ENCODE assay signal across 8 cellular contexts in the genomic region with DNA sequence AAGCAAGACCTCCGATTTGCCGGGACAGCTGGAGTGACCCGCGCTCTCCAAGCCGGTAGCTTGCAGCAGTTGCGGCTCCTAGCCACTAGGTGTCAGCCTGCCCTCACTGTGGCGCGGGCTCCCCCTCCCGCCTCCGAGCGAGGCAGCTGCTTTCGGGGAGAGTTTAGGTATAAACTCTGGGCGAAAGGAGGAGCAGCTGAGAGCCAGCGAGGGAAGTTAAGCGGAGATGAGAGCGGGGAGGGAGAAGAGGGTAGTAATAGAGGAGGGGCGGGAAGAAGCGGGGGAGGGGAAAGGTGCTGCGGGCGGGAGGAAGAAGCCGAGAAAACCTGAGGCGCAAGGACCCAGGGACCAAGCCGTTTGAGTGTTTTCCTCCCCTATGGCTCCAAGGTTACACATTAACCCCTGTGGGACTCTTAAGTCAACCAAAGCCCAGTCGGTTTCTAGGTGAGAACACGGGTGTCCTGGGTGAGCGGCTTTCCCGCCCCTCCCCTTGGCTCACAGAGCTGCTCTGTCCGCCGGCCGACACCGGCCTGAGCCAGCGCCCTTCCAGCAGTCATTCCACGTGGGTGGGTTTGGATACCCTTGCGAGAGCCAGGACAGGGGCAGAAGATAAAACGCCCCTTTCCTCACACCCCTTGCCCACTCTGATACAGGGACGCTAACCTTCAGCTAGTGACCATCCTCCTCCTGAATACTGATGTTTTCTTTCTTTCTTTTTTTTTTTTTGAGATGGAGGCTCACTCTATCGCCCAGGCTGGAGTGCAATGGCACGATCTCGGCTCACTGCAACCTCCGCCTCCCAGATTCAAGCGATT. TPM values are rescaled to one million over a fixed set of nuclear protein-coding genes. Genes with fewer than 3 reads are reported as not detected.
DNase-seq lines count a peak whose midpoint lies in the region; TF ChIP-seq lines count a peak whose summit lies in the region.

No MANE protein-coding gene starts in this region.

- H3K4me3 ChIP-seq in fibroblast of villous mesenchyme (ENCODE audit: low read depth, low read length) (peak overlapping the region; percentile 79), neural progenitor cell (peak overlapping the region; percentile 69)

- no peaks in the 10 kb centered on the region for H3K36me3 ChIP-seq in neural progenitor cell

- peak overlapping the region; percentile 85 for H3K4me2 ChIP-seq in neural progenitor cell

- no peak overlapping the region for H3K27ac Mint-ChIP-seq in neural progenitor cell

- H3K4me3 Mint-ChIP-seq in neural progenitor cell: peak overlapping the region; percentile 96

- no peak overlapping the region for H3K9ac ChIP-seq in neural progenitor cell

- H3K27me3 ChIP-seq in neural progenitor cell: no peaks in the 10 kb centered on the region

- H2AFZ ChIP-seq in neural progenitor cell (replicated peaks): peak overlapping the region; percentile 28

- no peaks in the 10 kb centered on the region for H3K9me3 ChIP-seq in neural progenitor cell (ENCODE audit: low read depth)

- no peaks in the 10 kb centered on the region for H3K27me3 Mint-ChIP-seq in neural progenitor cell (ENCODE audit: insufficient read depth, low read depth)

- DNase-seq in ELF-1 (ENCODE audit: low read depth, low spot score) (peak; percentile 99), H4 (ENCODE audit: low spot score) (peak; percentile 95), M059J (ENCODE audit: low read depth) (peak; percentile 95), SHP77 treated with DMSO at 0.1 percent for 48 hours (lab: John Stamatoyannopoulos, UW) (peak; percentile 81), activated gamma-delta T cell treated with Interleukin-2 at 50 U/mL for 16 hours (peak; percentile 88), fibroblast of villous mesenchyme (ENCODE audit: low read depth) (peak; percentile 95), neural progenitor cell (ENCODE audit: low spot score) (peak; percentile 98), stromal cell of bone marrow (ENCODE audit: low read depth) (peak; percentile 84)

- peak overlapping the region; percentile 77 for H3K27ac ChIP-seq in neural progenitor cell

- peaks cover 29% of the 10 kb centered on the region for H3K79me2 ChIP-seq in neural progenitor cell (ENCODE audit: low read depth)

- H3K4me1 ChIP-seq in neural progenitor cell: peaks cover 24% of the 10 kb centered on the region

- TF ChIP-seq CTCF in fibroblast of villous mesenchyme (IDR thresholded peaks at IDR 0.05; ENCODE audit: insufficient read depth, low read depth, low read length) (peak; percentile 99), neural progenitor cell (IDR thresholded peaks at IDR 0.05) (peak; percentile 99)

- peaks cover 38% of the 10 kb centered on the region for H3K4me1 Mint-ChIP-seq in neural progenitor cell

- H3K36me3 Mint-ChIP-seq in neural progenitor cell: peaks cover 9% of the 10 kb centered on the region

- H3K9me3 Mint-ChIP-seq in neural progenitor cell: no peaks in the 10 kb centered on the region

- peaks cover 36% of the 10 kb centered on the region for H4K20me1 ChIP-seq in neural progenitor cell (ENCODE audit: low read depth)

- H3F3A ChIP-seq in neural progenitor cell (ENCODE audit: low read depth): peaks cover 63% of the 10 kb centered on the region

RNA-seq across cellular contexts. Expression of a gene that starts 1.1 kb away (rescaled TPM):
- total RNA-seq in H4 (2014; rRNA removed; shearing (Covaris generic)): 21.0 and 34.2 TPM in 2 replicates
- 9.4 and 11.2 TPM in 2 replicates for total RNA-seq in M059J (2014; rRNA removed; shearing (Covaris generic))
- total RNA-seq in fibroblast of villous mesenchyme (6.1 and 8.2 TPM in 2 replicates), neural progenitor cell (ENCODE audit: low replicate concordance) (10.0 and 13.4 TPM in 2 replicates)

RNA-seq across cellular contexts. Expression of a gene that starts 1.5 kb away (rescaled TPM):
- 1.4 and 3.1 TPM in 2 replicates for total RNA-seq in H4 (2014; rRNA removed; shearing (Covaris generic))
- 2.4 and 2.6 TPM in 2 replicates for total RNA-seq in M059J (2014; rRNA removed; shearing (Covaris generic))
- total RNA-seq in fibroblast of villous mesenchyme: 2.2 and 7.4 TPM in 2 replicates
- 3.7 and 9.2 TPM in 2 replicates for total RNA-seq in neural progenitor cell (ENCODE audit: low replicate concordance)

RNA-seq across cellular contexts. Expression of a gene that starts 7.3 kb away (rescaled TPM):
- total RNA-seq in H4 (2014; rRNA removed; shearing (Covaris generic)): 957 and 967 TPM in 2 replicates
- total RNA-seq in M059J (2014; rRNA removed; shearing (Covaris generic)): 444 and 507 TPM in 2 replicates
- total RNA-seq in fibroblast of villous mesenchyme (336 and 532 TPM in 2 replicates), neural progenitor cell (ENCODE audit: low replicate concordance) (581 and 932 TPM in 2 replicates)

RNA-seq across cellular contexts. Expression of a gene that starts 9.5 kb away (rescaled TPM):
- total RNA-seq in H4 (2014; rRNA removed; shearing (Covaris generic)): 233 and 275 TPM in 2 replicates
- 27.3 and 32.1 TPM in 2 replicates for total RNA-seq in M059J (2014; rRNA removed; shearing (Covaris generic))
- 148 and 185 TPM in 2 replicates for total RNA-seq in fibroblast of villous mesenchyme
- 82.8 and 133 TPM in 2 replicates for total RNA-seq in neural progenitor cell (ENCODE audit: low replicate concordance)

RNA-seq across cellular contexts. Expression of a gene that starts 15.4 kb away (rescaled TPM):
- total RNA-seq in H4 (2014; rRNA removed; shearing (Covaris generic)): 0.70 TPM in 1 of 2 replicates, not detected in the other
- 0.84 and 1.3 TPM in 2 replicates for total RNA-seq in M059J (2014; rRNA removed; shearing (Covaris generic))
- under 0.01 and 1.6 TPM in 2 replicates for total RNA-seq in fibroblast of villous mesenchyme
- 12.5 and 32.7 TPM in 2 replicates for total RNA-seq in neural progenitor cell (ENCODE audit: low replicate concordance)

Comparison
In these comparisons a context has a peak if more than half of its experiments do, and no peak if none do; other contexts are left out.
1. Peak in every context shown above with its lines: DNase-seq, H3K4me3 ChIP-seq and H3K27ac ChIP-seq.